9 cellular contexts compared by ENCODE assay signal in the genomic region with DNA sequence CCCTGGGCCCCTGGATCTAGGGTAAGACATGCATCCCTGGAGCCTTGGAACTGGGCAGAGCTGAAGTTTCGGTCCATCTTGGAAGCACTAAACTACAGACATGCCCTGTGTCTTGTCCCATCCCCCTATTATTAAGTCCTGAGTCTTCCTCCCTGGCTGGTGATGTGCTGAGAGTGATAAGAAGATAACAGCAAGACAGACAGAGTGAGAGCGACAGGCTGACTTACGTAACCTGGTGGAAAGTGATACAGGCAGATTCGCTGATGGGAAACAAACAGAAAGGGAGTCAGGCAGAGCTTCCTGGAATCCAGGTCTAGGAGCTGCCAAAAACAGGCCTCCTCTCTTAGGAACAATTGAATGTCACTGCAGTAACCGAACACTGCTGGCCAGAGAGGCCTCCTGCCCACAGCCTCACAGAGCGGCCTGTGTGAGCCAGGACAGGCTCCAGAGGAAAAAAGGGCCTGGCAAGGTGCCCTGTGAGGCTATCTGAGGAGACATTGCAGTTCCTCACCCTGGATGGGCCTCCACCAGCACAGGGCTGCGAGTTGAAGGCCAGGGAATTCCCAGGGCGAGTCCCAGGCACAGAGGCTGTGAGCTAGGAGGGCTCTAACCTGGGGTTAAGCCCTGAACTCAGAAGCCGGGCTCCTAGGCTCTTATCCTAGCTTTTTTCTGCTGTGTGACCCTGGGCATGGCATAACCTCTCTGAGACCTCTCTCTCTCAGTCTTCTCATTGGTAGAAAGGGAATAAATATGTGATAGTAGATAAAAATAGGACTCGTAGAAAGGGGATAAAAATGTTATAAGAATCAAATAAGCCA. TPM values are rescaled to one million over a fixed set of nuclear protein-coding genes. Genes with fewer than 3 reads are reported as not detected.
DNase-seq lines count a peak whose midpoint lies in the region; ATAC-seq, FAIRE-seq and TF ChIP-seq lines count a peak whose summit lies in the region.
"Had no signal": no experiment of that assay in that cellular context is flagged by ENCODE, and none has a peak within 500 bp of the region (broad histone marks: within the 10 kb centered on the region; RNA-seq: fewer than 3 reads in every experiment).

No MANE protein-coding gene starts in this region.

- intact Hi-C loops in breast epithelium (cut with DNase I; ENCODE audit: low total_unique reads): no loop called here
- intact Hi-C loops in spleen (cut with DNase I; ENCODE audit: low total_unique reads): no loop called here

- POLR2A ChIA-PET in HEK293 (lab: Yijun Ruan, JAX): no interaction called here

- H3K9me3 ChIP-seq in HEK293 (ENCODE audit: control insufficient read depth, insufficient read depth, low read depth, low read length) (no peaks in the 10 kb centered on the region), breast epithelium (no peaks in the 10 kb centered on the region), spleen (no peaks in the 10 kb centered on the region), T-helper 17 cell (ENCODE audit: control insufficient read depth, low read length, poor library complexity, severe bottlenecking) (no peaks in the 10 kb centered on the region), small intestine (ENCODE audit: control insufficient read depth, low read depth) (no peaks in the 10 kb centered on the region)

- ATAC-seq in T-helper 17 cell (no peak), HG03565 (IDR thresholded peaks at IDR 0.05; ENCODE audit: unreplicated experiment) (no peak)

- 54 to 73% (median 65%) methylated on average over 9 to 10 of the region's 10 CpGs for WGBS in spleen, 5 donors
- WGBS in small intestine, 3 donors: 52 to 67% (median 66%) methylated on average over 10 of the region's 10 CpGs

- DNase-seq in breast epithelium (ENCODE audit: low spot score in 2 of 2) (peak; percentile 86 to 91), spleen (peak; percentile 83), T-helper 17 cell (no peak), NCI-H526 (lab: John Stamatoyannopoulos, UW) (no peak), small intestine (no peak)
- DNase-seq: activated B cell treated with CpG ODN at 0.5 μM for 24 hours had no signal

- no peak for FAIRE-seq in small intestine (lab: Jason Lieb, UNC)

- CTCF ChIA-PET in HEK293 (lab: Yijun Ruan, JAX): interaction anchor here (0.5 to 0.9 kb wide), 2 partner anchors 137 to 1799 kb away, joined by 3 read pairs; no protein-coding TSS in a partner anchor

- H3K27ac ChIP-seq in HEK293 (ENCODE audit: extremely low read depth, low read depth, low read length): no peak overlapping the region
- H3K27ac ChIP-seq in breast epithelium: peak overlapping the region; percentile 89 to 91
- H3K27ac ChIP-seq in layer of hippocampus (ENCODE audit: low read depth, low read length): peak overlapping the region; percentile 57
- H3K27ac ChIP-seq in spleen: peak overlapping the region; percentile 42 to 78 (median 67)
- H3K27ac ChIP-seq in small intestine (ENCODE audit: low read depth in 1 of 2, low read length in 1 of 2): peak overlapping the region in 1 of 2 donors; percentile 57

- H3K27me3 Mint-ChIP-seq in T-helper 17 cell: peaks cover 24% of the 10 kb centered on the region
- H3K27me3 Mint-ChIP-seq: activated B cell treated with CpG ODN at 0.5 μM for 24 hours had no signal

- no peaks in the 10 kb centered on the region for H3K36me3 Mint-ChIP-seq in T-helper 17 cell (ENCODE audit: low read depth)

- TF ChIP-seq POLR2A in breast epithelium (IDR thresholded peaks at IDR 0.05) (no peak), spleen (IDR thresholded peaks at IDR 0.05) (no peak)

- H3K36me3 ChIP-seq in HEK293 (ENCODE audit: control insufficient read depth in 2 of 2, insufficient read depth in 1 of 2, low read length in 2 of 2) (no peaks in the 10 kb centered on the region), breast epithelium (no peaks in the 10 kb centered on the region), spleen (no peaks in the 10 kb centered on the region), small intestine (ENCODE audit: control insufficient read depth in 2 of 2, insufficient read depth in 2 of 2, low read length in 2 of 2) (no peaks in the 10 kb centered on the region)

- H3K4me1 ChIP-seq in HEK293 (ENCODE audit: control insufficient read depth, insufficient read depth, low read length) (no peaks in the 10 kb centered on the region), breast epithelium (peaks cover 9 to 13% of the 10 kb centered on the region in 2 donors), spleen (peaks cover 4 to 35% (median 19%) of the 10 kb centered on the region in 6 donors), small intestine (ENCODE audit: control insufficient read depth in 2 of 2, insufficient read depth in 1 of 2, low read depth in 1 of 2, low read length in 1 of 2) (no peaks in the 10 kb centered on the region)

- peaks cover 6% of the 10 kb centered on the region for H3K4me1 Mint-ChIP-seq in T-helper 17 cell

- TF ChIP-seq CTCF in HEK293 (tag by site-specific recombination; IDR thresholded peaks at IDR 0.05) (no peak), breast epithelium (IDR thresholded peaks at IDR 0.05) (no peak), spleen (IDR thresholded peaks at IDR 0.05 in 8 of 11, conservative IDR thresholded peaks at IDR 0.05 in 3 of 11) (no peak)

- H3K4me3 ChIP-seq in HEK293 (ENCODE audit: low read depth, low read length) (no peak overlapping the region), breast epithelium (peak overlapping the region in 1 of 3 donors; percentile 10), spleen (no peak overlapping the region), small intestine (ENCODE audit: low read depth in 1 of 2, low read length in 2 of 2) (no peak overlapping the region)

- H3K4me3 Mint-ChIP-seq in T-helper 17 cell: no peak overlapping the region
- H3K4me3 Mint-ChIP-seq: activated B cell treated with CpG ODN at 0.5 μM for 24 hours had no signal

- H3K27ac Mint-ChIP-seq in T-helper 17 cell: no peak overlapping the region
- H3K27ac Mint-ChIP-seq: activated B cell treated with CpG ODN at 0.5 μM for 24 hours had no signal

- H3K27me3 ChIP-seq in breast epithelium (no peaks in the 10 kb centered on the region), layer of hippocampus (ENCODE audit: control insufficient read depth, insufficient read depth, low read length) (no peaks in the 10 kb centered on the region), spleen (replicated peaks in 1 of 7) (no peaks in the 10 kb centered on the region), small intestine (ENCODE audit: control insufficient read depth in 2 of 2, insufficient read depth in 2 of 2, low read length in 2 of 2) (no peaks in the 10 kb centered on the region)

TF ChIP-seq in HEK293, 187 proteins besides CTCF, POLR2A, EP300 and RAD21:
- TF ChIP-seq ZBTB17 (tag by site-specific recombination; IDR thresholded peaks at IDR 0.05) (peak; percentile 41; the same call in 1 of the 2 replicates), GLIS2 (tag by site-specific recombination; IDR thresholded peaks at IDR 0.05) (no peak), PRDM1 (tag by site-specific recombination; IDR thresholded peaks at IDR 0.05) (peak; percentile 34; the same call in 1 of the 2 replicates), SCRT2 (tag by site-specific recombination; IDR thresholded peaks at IDR 0.05) (peak; percentile 70), YY2 (tag by site-specific recombination; IDR thresholded peaks at IDR 0.05) (no peak)

RNA-seq across cellular contexts. Expression of a gene that starts 34.2 kb away (rescaled TPM):
- total RNA-seq in breast epithelium (10 to 100 TPM; 16.8 to 33.8 (median 22.1) TPM), spleen (10 to 100 TPM; 41.1 to 79.0 (median 63.4) TPM), T-helper 17 cell (10 to 100 TPM; 17.3 to 19.0 TPM)
- polyA plus RNA-seq in spleen (10 to 100 TPM in 1 of 3 donors, 1 to 10 TPM in 2; 3.9 to 15.7 (median 4.3) TPM), small intestine (10 to 100 TPM; 11.9 to 24.8 (median 16.2) TPM)

Comparison
In these comparisons a context has a peak if more than half of its experiments do, and no peak if none do; other contexts are left out.
1. DNase-seq: peak in breast epithelium (2 of 2) and spleen (single experiment); none in T-helper 17 cell (0 of 3), NCI-H526 (0 of 2) and small intestine (single experiment).